ENCODE assay signal across 13 cellular contexts in the genomic region with DNA sequence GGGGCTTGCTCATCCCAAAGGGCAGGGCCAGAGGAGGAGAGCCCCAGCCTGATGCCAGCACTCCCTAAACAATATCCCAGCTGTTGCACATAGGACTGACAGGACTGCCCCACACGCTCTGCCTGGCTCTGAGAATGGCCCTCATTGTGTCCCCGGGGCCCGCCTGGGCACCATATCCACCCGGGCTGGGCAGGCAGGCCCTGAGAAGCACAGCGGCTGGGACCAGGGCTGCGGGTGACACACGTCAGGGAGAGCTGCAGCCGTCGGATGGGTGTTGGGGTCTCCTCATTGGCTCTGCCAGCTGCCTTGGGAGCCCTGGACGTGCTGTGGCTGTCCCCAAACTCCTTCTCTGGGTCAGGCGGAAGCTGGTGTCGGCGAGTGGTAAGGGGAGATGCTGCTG. TPM values are rescaled to one million over a fixed set of nuclear protein-coding genes. Genes with fewer than 3 reads are reported as not detected.
A peak's percentile ranks its signal among the peaks of the same experiment; 100 is the strongest.
DNase-seq lines count a peak whose midpoint lies in the region; ATAC-seq and TF ChIP-seq lines count a peak whose summit lies in the region.
"Had no signal": no experiment of that assay in that cellular context is flagged by ENCODE, and none has a peak within 500 bp of the region (broad histone marks: within the 10 kb centered on the region; RNA-seq: fewer than 3 reads in every experiment).

No MANE protein-coding gene starts in this region.

- no peaks in the 10 kb centered on the region for H3K9me2 ChIP-seq in PC-3 (replicated peaks; ENCODE audit: low read length)

- H3K4me1 Mint-ChIP-seq in endothelial cell (ENCODE audit: unreplicated experiment), result peaks cover 65% of the 10 kb centered on the region

- no peak overlapping the region for H3K9ac ChIP-seq in PC-3 (ENCODE audit: low read length)

- H3K4me1 ChIP-seq in PC-3 (ENCODE audit: insufficient read depth, low read length), result peaks cover 69% of the 10 kb centered on the region

- no peaks in the 10 kb centered on the region for H3K27me3 ChIP-seq in PC-3 (ENCODE audit: low read length)

- POLR2A ChIA-PET in PC-3 (lab: Charles Lee; ENCODE audit: unreplicated experiment), result no interaction called here

- H3K36me3 ChIP-seq in PC-3 (ENCODE audit: low read depth, low read length), result peaks cover under 1% of the 10 kb centered on the region; the same call in 1 of the 2 replicates

- BruUV-seq in PC-3 (replicated peaks; lab: Mats Ljungman, UMichigan), result no TSS peak

- H3K27me3 Mint-ChIP-seq in endothelial cell (ENCODE audit: unreplicated experiment), result peaks cover 41% of the 10 kb centered on the region

- no peaks in the 10 kb centered on the region for H3F3A ChIP-seq in PC-3 (ENCODE audit: low read length, unreplicated experiment)

- DNase-seq in PC-3 (no peak), endothelial cell (ENCODE audit: low spot score) (no peak), middle frontal gyrus (ENCODE audit: extremely low spot score, low spot score) (peak; percentile 65), substantia nigra (lab: John Stamatoyannopoulos, UW) (peak in 46 of 49 donors; percentile 43 to 94 (median 78)), H4 (ENCODE audit: low spot score) (no peak), posterior vena cava (ENCODE audit: low spot score) (no peak), retina (no peak)
- DNase-seq: activated T-cell treated with anti-CD3 and anti-CD28 coated beads, Interleukin-2, amount 50 U/mL, for 72 hours; stimulated activated CD4-positive, alpha-beta T cell treated with anti-CD3 and anti-CD28 coated beads, Interleukin-15, amount 100 ng/mL, for 24 hours had no signal

- H3K36me3 Mint-ChIP-seq in endothelial cell (ENCODE audit: low read depth, unreplicated experiment), result peaks cover 21% of the 10 kb centered on the region

- no peak overlapping the region for H2AFZ ChIP-seq in PC-3 (ENCODE audit: low read length)

- H4K20me1 ChIP-seq in PC-3 (ENCODE audit: low read length), result peaks cover 19% of the 10 kb centered on the region

- CTCF ChIA-PET in PC-3 (lab: Charles Lee), result no interaction called here

- ATAC-seq in PC-3 (no peak), HG03095 (IDR thresholded peaks at IDR 0.05; ENCODE audit: unreplicated experiment) (no peak)
- ATAC-seq: activated T-cell treated with anti-CD3 and anti-CD28 coated beads, Interleukin-2, amount 50 U/mL, for 72 hours had no signal

- H3K79me2 ChIP-seq in PC-3 (ENCODE audit: low read length), result peaks cover 83% of the 10 kb centered on the region

- no peaks in the 10 kb centered on the region for H3K9me3 ChIP-seq in PC-3 (ENCODE audit: low read length)

- 0 out of 2 replicates have a peak overlapping the region, but pooled peaks have one; percentile 4 for H3K27ac ChIP-seq in PC-3 (ENCODE audit: low read length)
- H3K27ac ChIP-seq in substantia nigra (ENCODE audit: low read depth, low read length, poor library complexity, severe bottlenecking), result peak overlapping the region; percentile 100

- no peak overlapping the region for H3K4me2 ChIP-seq in PC-3 (ENCODE audit: low read length)

- H3K4me3 Mint-ChIP-seq in endothelial cell (ENCODE audit: unreplicated experiment), result peak overlapping the region; percentile 82
- H3K4me3 Mint-ChIP-seq: activated T-cell treated with anti-CD3 and anti-CD28 coated beads, Interleukin-2, amount 50 U/mL, for 72 hours had no signal

- TF ChIP-seq CTCF in PC-3 (conservative IDR thresholded peaks at IDR 0.05; ENCODE audit: low read depth, low read length) (no peak), endothelial cell (IDR thresholded peaks at IDR 0.05; ENCODE audit: unreplicated experiment) (no peak)

- H3K27ac Mint-ChIP-seq in endothelial cell (ENCODE audit: unreplicated experiment), result peak overlapping the region; percentile 96
- H3K27ac Mint-ChIP-seq: activated T-cell treated with anti-CD3 and anti-CD28 coated beads, Interleukin-2, amount 50 U/mL, for 72 hours had no signal

- no peak overlapping the region for H3K4me3 ChIP-seq in PC-3 (ENCODE audit: low read length)

- no peaks in the 10 kb centered on the region for H3K9me3 Mint-ChIP-seq in endothelial cell (ENCODE audit: unreplicated experiment)
- H3K9me3 Mint-ChIP-seq: activated T-cell treated with anti-CD3 and anti-CD28 coated beads, Interleukin-2, amount 50 U/mL, for 72 hours had no signal

- intact Hi-C loops in PC-3 (cut with micrococcal nuclease) (no loop called here), posterior vena cava (cut with DNase I) (no loop called here)

RNA-seq across cellular contexts. Expression of a gene that starts 4.2 kb away (rescaled TPM):
- total RNA-seq in PC-3 (2014; rRNA removed) (49.3 and 68.0 TPM in 2 replicates), endothelial cell (ENCODE audit: unreplicated experiment) (182 TPM), posterior vena cava (100 to 1,000 TPM in 1 of 2 donors, 10 to 100 TPM in 1; 48.7 to 104 TPM)
- 12.9 and 19.6 TPM in 2 replicates for total RNA-seq in H4 (2014; rRNA removed; shearing (Covaris generic))

RNA-seq across cellular contexts. Expression of a gene that starts 28.5 kb away (rescaled TPM):
- total RNA-seq in PC-3 (2014; rRNA removed) (not detected in 2 replicates), endothelial cell (ENCODE audit: unreplicated experiment) (not detected), posterior vena cava (1 to 10 TPM in 1 of 2 donors, not detected in 1; 4.0 TPM)
- not detected in 2 replicates for total RNA-seq in H4 (2014; rRNA removed; shearing (Covaris generic))
- total RNA-seq: activated T-cell treated with anti-CD3 and anti-CD28 coated beads, Interleukin-2, amount 50 U/mL, for 72 hours; dermis microvascular lymphatic vessel endothelial cell; M059J; subcutaneous adipose tissue had no signal

RNA-seq across cellular contexts. Expression of a gene that starts 40.3 kb away (rescaled TPM):
- total RNA-seq in PC-3 (2014; rRNA removed), result not detected in 2 replicates
- total RNA-seq in endothelial cell (ENCODE audit: unreplicated experiment), result not detected
- total RNA-seq in H4 (2014; rRNA removed; shearing (Covaris generic)), result not detected in 2 replicates
- 1 to 10 TPM in 1 of 2 donors, under 1 TPM in 1; 0.79 to 9.1 TPM for total RNA-seq in posterior vena cava
- total RNA-seq: activated T-cell treated with anti-CD3 and anti-CD28 coated beads, Interleukin-2, amount 50 U/mL, for 72 hours; dermis microvascular lymphatic vessel endothelial cell; M059J; subcutaneous adipose tissue had no signal

Comparison
In these comparisons a context has a peak if more than half of its experiments do, and no peak if none do; other contexts are left out.
1. DNase-seq: peak in middle frontal gyrus (single experiment) and substantia nigra (46 of 49); none in PC-3 (single experiment), endothelial cell (single experiment), H4 (single experiment), posterior vena cava (single experiment) and retina (single experiment).